In the genomic region with DNA sequence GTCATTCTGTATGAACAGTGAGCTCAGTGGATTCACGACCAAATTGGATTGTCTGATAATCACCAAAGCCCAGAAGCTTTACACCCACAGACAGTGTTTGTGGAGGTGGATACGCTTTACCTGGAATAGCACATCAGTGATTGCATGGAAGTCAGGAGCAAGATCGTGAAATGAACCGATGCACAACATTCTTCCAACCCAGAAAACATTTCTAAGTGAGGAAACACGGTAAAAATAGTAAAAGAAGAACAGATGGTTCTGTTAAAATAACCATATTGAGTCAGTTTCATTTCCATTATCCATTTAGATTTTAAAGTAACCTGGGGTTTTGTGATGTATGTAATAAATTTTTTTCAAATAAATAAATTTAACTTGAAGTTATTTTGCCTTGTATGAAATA, we compare ENCODE assay signal across 20 cellular contexts.
DNase-seq lines count a peak whose midpoint lies in the region; ATAC-seq and TF ChIP-seq lines count a peak whose summit lies in the region.
"Had no signal": no experiment of that assay in that cellular context is flagged by ENCODE, and none has a peak within 500 bp of the region (broad histone marks: within the 10 kb centered on the region; RNA-seq: fewer than 3 reads in every experiment).

No MANE protein-coding gene starts in this region.

- no peak for TF ChIP-seq POLR2A in upper lobe of left lung (IDR thresholded peaks at IDR 0.05)

- no peaks in the 10 kb centered on the region for H3K9me3 ChIP-seq in upper lobe of left lung
- H3K9me3 ChIP-seq: Caco-2 had no signal

- H3K36me3 ChIP-seq in upper lobe of left lung: no peaks in the 10 kb centered on the region
- H3K36me3 ChIP-seq: BLaER1 treated with 17β-estradiol and CSF1 and Interleukin-3, amounts not matched to agents 10 nM and 100 nM had no signal

- DNase-seq in NCI-H1694 treated with DMSO at 0.1 percent for 48 hours (lab: John Stamatoyannopoulos, UW) (peak; percentile 16), NCI-H1694 (lab: John Stamatoyannopoulos, UW) (no peak), Ammon's horn (ENCODE audit: low spot score) (peak; percentile 12), inferior parietal cortex (ENCODE audit: extremely low spot score) (peak; percentile 53), DMS153 (lab: John Stamatoyannopoulos, UW) (no peak), upper lobe of left lung (no peak)
- DNase-seq: ACHN; Caco-2; Calu3; CD4-positive, alpha-beta T cell; CD8-positive, alpha-beta T cell; DMS53; DMS79; DND-41; EL; GDM1 had no signal

- ATAC-seq in upper lobe of left lung (ENCODE audit: low FRiP score in 2 of 2): no peak
- ATAC-seq: CD8-positive, alpha-beta T cell; GM12878 had no signal

- 83 to 86% methylated on average over 5 of the region's 5 CpGs for WGBS in upper lobe of left lung, 2 donors

- no peaks in the 10 kb centered on the region for H3K4me1 ChIP-seq in upper lobe of left lung
- H3K4me1 ChIP-seq: BLaER1 treated with 17β-estradiol and CSF1 and Interleukin-3, amounts not matched to agents 10 nM and 100 nM; Caco-2 had no signal

- H3K27ac ChIP-seq in upper lobe of left lung: no peak overlapping the region
- H3K27ac ChIP-seq: 22Rv1; BLaER1 treated with 17β-estradiol and CSF1 and Interleukin-3, amounts not matched to agents 10 nM and 100 nM; C4-2B had no signal

- TF ChIP-seq CTCF in upper lobe of left lung (IDR thresholded peaks at IDR 0.05): no peak

- TF ChIP-seq EP300 in upper lobe of left lung (IDR thresholded peaks at IDR 0.05): no peak

- H3K27me3 ChIP-seq in upper lobe of left lung: no peaks in the 10 kb centered on the region
- H3K27me3 ChIP-seq: BLaER1 treated with 17β-estradiol and CSF1 and Interleukin-3, amounts not matched to agents 10 nM and 100 nM had no signal

- H3K4me3 ChIP-seq in upper lobe of left lung: no peak overlapping the region
- H3K4me3 ChIP-seq: BLaER1 treated with 17β-estradiol and CSF1 and Interleukin-3, amounts not matched to agents 10 nM and 100 nM; GM12878 had no signal

Comparison
In these comparisons a context has a peak if more than half of its experiments do, and no peak if none do; other contexts are left out.
1. DNase-seq: peak in NCI-H1694 treated with DMSO at 0.1 percent for 48 hours (single experiment), Ammon's horn (single experiment) and inferior parietal cortex (single experiment); none in NCI-H1694 (single experiment), DMS153 (single experiment) and upper lobe of left lung (0 of 2).